In genomic region chr18:8611916-8612576, GRCh38 we compare ENCODE assay signal across 11 cellular contexts. TPM values are rescaled to one million over a fixed set of nuclear protein-coding genes. Genes with fewer than 3 reads are reported as not detected.
DNase-seq lines count a peak whose midpoint lies in the region; ATAC-seq, FAIRE-seq and TF ChIP-seq lines count a peak whose summit lies in the region.
"Had no signal": no experiment of that assay in that cellular context is flagged by ENCODE, and none has a peak within 500 bp of the region (broad histone marks: within the 10 kb centered on the region; RNA-seq: fewer than 3 reads in every experiment).

No MANE protein-coding gene starts in this region.

- H2AFZ ChIP-seq in ACC112 (ENCODE audit: low read length, unreplicated experiment) (no peak overlapping the region), keratinocyte (ENCODE audit: control insufficient read depth, low read length) (no peak overlapping the region)

- peak overlapping the region; percentile 53 for H3K9ac ChIP-seq in keratinocyte (ENCODE audit: control insufficient read depth, extremely low read depth, insufficient read depth, low read length)

- H3K27ac ChIP-seq in ACC112 (ENCODE audit: low read depth, low read length) (no peak overlapping the region), keratinocyte (ENCODE audit: control insufficient read depth, insufficient read depth, low read length) (peak overlapping the region; percentile 45)
- H3K27ac ChIP-seq: thyroid gland had no signal

- peak overlapping the region; percentile 95 for H3K4me3 Mint-ChIP-seq in activated T-helper 17 cell treated with anti-CD3 and anti-CD28 coated beads, Interleukin-2, amount 50 U/mL, for 72 hours

- H3K79me2 ChIP-seq in ACC112 (ENCODE audit: control insufficient read depth, insufficient read depth, low read length, unreplicated experiment), result peaks cover 72% of the 10 kb centered on the region
- peaks cover 74% of the 10 kb centered on the region for H3K79me2 ChIP-seq in keratinocyte (ENCODE audit: control insufficient read depth, insufficient read depth, low read length)

- peaks cover 22% of the 10 kb centered on the region for H4K20me1 ChIP-seq in keratinocyte (ENCODE audit: control insufficient read depth, extremely low read depth, insufficient read depth, low read length)

- peaks cover 45% of the 10 kb centered on the region for H3K4me1 Mint-ChIP-seq in activated T-helper 17 cell treated with anti-CD3 and anti-CD28 coated beads, Interleukin-2, amount 50 U/mL, for 72 hours

- H3K4me3 ChIP-seq in ACC112 (ENCODE audit: low read depth, low read length) (peak overlapping the region; percentile 82), keratinocyte (ENCODE audit: control insufficient read depth in 2 of 3, extremely low read depth in 1 of 3, insufficient read depth in 2 of 3, low read depth in 1 of 3, low read length in 3 of 3) (peak overlapping the region; percentile 1 to 66 (median 53))
- H3K4me3 ChIP-seq: thyroid gland had no signal

- H3K36me3 Mint-ChIP-seq in activated T-helper 17 cell treated with anti-CD3 and anti-CD28 coated beads, Interleukin-2, amount 50 U/mL, for 72 hours (ENCODE audit: low read depth), result peaks cover 38% of the 10 kb centered on the region

- dilution Hi-C loops in keratinocyte (cut with MboI; ENCODE audit: extremely low pct_ligation_motif_present, low sequenced_read_pairs), result no loop called here

- no peaks in the 10 kb centered on the region for H3K9me3 Mint-ChIP-seq in activated T-helper 17 cell treated with anti-CD3 and anti-CD28 coated beads, Interleukin-2, amount 50 U/mL, for 72 hours

- H3K4me2 ChIP-seq in keratinocyte (ENCODE audit: control insufficient read depth, extremely low read depth, insufficient read depth, low read depth, low read length), result peak overlapping the region; percentile 67

- ATAC-seq in activated T-helper 17 cell treated with anti-CD3 and anti-CD28 coated beads, Interleukin-2, amount 50 U/mL, for 72 hours (replicated peaks), result no peak
- no peak for ATAC-seq in GM19023 (IDR thresholded peaks at IDR 0.05; ENCODE audit: unreplicated experiment)
- no peak for ATAC-seq in HG02623 (IDR thresholded peaks at IDR 0.05; ENCODE audit: unreplicated experiment)
- ATAC-seq: heart right ventricle had no signal

- DNase-seq in ELF-1 (ENCODE audit: low read depth, low spot score) (peak; percentile 44), keratinocyte (ENCODE audit: low read depth, low spot score) (no peak), occipital lobe (lab: John Stamatoyannopoulos, UW) (no peak), NCI-H2171 treated with DMSO at 0.1 percent for 48 hours (lab: John Stamatoyannopoulos, UW) (no peak)
- DNase-seq: heart right ventricle, NCI-H1092 treated with DMSO at 0.1 percent for 48 hours, thyroid gland had no signal

- H3K27me3 ChIP-seq in ACC112 (ENCODE audit: insufficient read depth, low read length) (no peaks in the 10 kb centered on the region), keratinocyte (ENCODE audit: control insufficient read depth, extremely low read depth, insufficient read depth, low read length) (no peaks in the 10 kb centered on the region)
- H3K27me3 ChIP-seq: heart right ventricle, thyroid gland had no signal

- H3K4me1 ChIP-seq in ACC112 (ENCODE audit: control insufficient read depth, insufficient read depth, low read length, unreplicated experiment) (peaks cover 53% of the 10 kb centered on the region), keratinocyte (ENCODE audit: control insufficient read depth, extremely low read depth, insufficient read depth, low read length) (peaks cover 57% of the 10 kb centered on the region)

- no peaks in the 10 kb centered on the region for H3K27me3 Mint-ChIP-seq in activated T-helper 17 cell treated with anti-CD3 and anti-CD28 coated beads, Interleukin-2, amount 50 U/mL, for 72 hours

- peak; percentile 51 for FAIRE-seq in keratinocyte (lab: Jason Lieb, UNC)

- H3K36me3 ChIP-seq in ACC112 (ENCODE audit: insufficient read depth, low read length), result peaks cover 7% of the 10 kb centered on the region; the same call in 1 of the 2 replicates
- peaks cover 0 to 2% of the 10 kb centered on the region in 2 experiments for H3K36me3 ChIP-seq in keratinocyte (ENCODE audit: control insufficient read depth in 2 of 2, extremely low read depth in 1 of 2, insufficient read depth in 2 of 2, low read length in 2 of 2)
- H3K36me3 ChIP-seq: thyroid gland had no signal

- H3K9me1 ChIP-seq in keratinocyte (ENCODE audit: control insufficient read depth, extremely low read depth, insufficient read depth, low read length), result peaks cover 6% of the 10 kb centered on the region

- H3K9me3 ChIP-seq in keratinocyte (ENCODE audit: control insufficient read depth, low read depth, low read length), result no peaks in the 10 kb centered on the region
- H3K9me3 ChIP-seq: heart right ventricle, thyroid gland had no signal

- H3K27ac Mint-ChIP-seq in activated T-helper 17 cell treated with anti-CD3 and anti-CD28 coated beads, Interleukin-2, amount 50 U/mL, for 72 hours, result no peak overlapping the region

- TF ChIP-seq CTCF in keratinocyte (optimal IDR thresholded peaks at IDR 0.05 in 1 of 3, IDR thresholded peaks at IDR 0.05 in 1 of 3, conservative IDR thresholded peaks at IDR 0.05 in 1 of 3; ENCODE audit: extremely low read depth in 1 of 3, insufficient read depth in 2 of 3, low read length in 3 of 3), result no peak

RNA-seq across cellular contexts. Expression of gene RAB12, which starts 2.8 kb away (rescaled TPM):
- total RNA-seq in activated T-helper 17 cell treated with anti-CD3 and anti-CD28 coated beads, Interleukin-2, amount 50 U/mL, for 72 hours, result 10 to 100 TPM; 10.2 to 11.9 TPM
- 23.7 to 46.4 TPM (median 24.3 TPM) in 3 replicates for polyA plus RNA-seq in keratinocyte
- polyA plus RNA-seq in keratinocyte (2011; ENCODE audit: low read depth), result 51.4 TPM
- 30.8 and 55.3 TPM in 2 replicates for polyA plus RNA-seq in keratinocyte (2011; cell fraction: cytosol; rRNA removed)
- polyA plus RNA-seq in keratinocyte (2011; cell fraction: nucleus; rRNA removed), result 34.4 and 46.0 TPM in 2 replicates
- polyA plus RNA-seq in keratinocyte (2012; ENCODE audit: low replicate concordance), result 28.7 and 31.5 TPM in 2 replicates
- polyA minus RNA-seq in keratinocyte, result 4.4 to 39.7 TPM (median 18.5 TPM) in 3 replicates
- 29.9 TPM for polyA minus RNA-seq in keratinocyte (2011; cell fraction: cytosol; rRNA and poly(A)+ RNA removed)
- polyA minus RNA-seq in keratinocyte (2011; cell fraction: nucleus; rRNA and poly(A)+ RNA removed), result 11.4 and 27.6 TPM in 2 replicates
- total RNA-seq in occipital lobe, result 113 TPM
